8 cellular contexts compared by ENCODE assay signal in genomic region chr12:49366652-49367380, GRCh38. TPM values are rescaled to one million over a fixed set of nuclear protein-coding genes. Genes with fewer than 3 reads are reported as not detected.
DNase-seq lines count a peak whose midpoint lies in the region; TF ChIP-seq lines count a peak whose summit lies in the region.

No MANE protein-coding gene starts in this region.

- no peak for TF ChIP-seq POLR2A in testis (IDR thresholded peaks at IDR 0.05)

- no peaks in the 10 kb centered on the region for H3K9me3 ChIP-seq in osteoblast (ENCODE audit: low read depth, low read length)
- no peaks in the 10 kb centered on the region for H3K9me3 ChIP-seq in testis

- 0 to 1% methylated on average over 55 to 56 of the region's 97 CpGs for WGBS in testis, 2 donors

- peaks cover 24% of the 10 kb centered on the region for H4K20me1 ChIP-seq in osteoblast (ENCODE audit: insufficient read depth, low read length)

- intact Hi-C loops in testis (cut with DNase I; ENCODE audit: low total_unique reads), result no loop called here

- H3K4me1 ChIP-seq in osteoblast (ENCODE audit: insufficient read depth, low read length) (peaks cover 33% of the 10 kb centered on the region), testis (peaks cover 18% of the 10 kb centered on the region)

- H2AFZ ChIP-seq in osteoblast (ENCODE audit: low read length), result peak overlapping the region; percentile 99

- peak; percentile 74 for DNase-seq in GF-D8 (lab: John Stamatoyannopoulos, UW)
- peak; percentile 93 for DNase-seq in HEK293T (ENCODE audit: extremely low spot score)
- peak; percentile 95 for DNase-seq in NAMALWA (ENCODE audit: low spot score)
- peak; percentile 96 for DNase-seq in SK-N-DZ (ENCODE audit: low spot score)
- DNase-seq in activated naive CD4-positive, alpha-beta T cell treated with anti-CD3 and anti-CD28 coated beads, Interleukin-2, amount 50 U/mL, for 16 hours, result peak; percentile 87
- DNase-seq in glomerular visceral epithelial cell (ENCODE audit: extremely low spot score), result peak; percentile 97
- DNase-seq in osteoblast (ENCODE audit: insufficient read length, low spot score, missing footprints), result peak; percentile 98
- peak; percentile 94 for DNase-seq in testis

- H3K4me3 ChIP-seq in osteoblast (ENCODE audit: insufficient read depth, low read length), result peak overlapping the region; percentile 97
- H3K4me3 ChIP-seq in testis, result peak overlapping the region; percentile 91 to 95

- TF ChIP-seq CTCF in osteoblast (IDR thresholded peaks at IDR 0.05; ENCODE audit: extremely low read depth, low read depth, low read length), result peak; percentile 20
- TF ChIP-seq CTCF in testis (IDR thresholded peaks at IDR 0.05), result peak; percentile 13 to 33 (median 32)

- H3K27me3 ChIP-seq in osteoblast (ENCODE audit: insufficient read depth, low read length), result no peaks in the 10 kb centered on the region
- no peaks in the 10 kb centered on the region for H3K27me3 ChIP-seq in testis

- CTCF ChIA-PET in HEK293T (lab: Yijun Ruan, JAX), result interaction anchor here (0.6 to 2.1 kb wide), 11 partner anchors 8 to 476 kb away, joined by 3 to 17 read pairs (median 5); no protein-coding TSS in a partner anchor

- H3K27ac ChIP-seq in osteoblast (ENCODE audit: low read depth, low read length) (peak overlapping the region; percentile 72), testis (peak overlapping the region; percentile 98 to 99)

- POLR2A ChIA-PET in HEK293T (lab: Yijun Ruan, JAX), result interaction anchor here (0.8 to 2.8 kb wide), 57 partner anchors 8 to 375 kb away, joined by 3 to 34 read pairs (median 5); partner anchors contain the start of genes DNAJC22, MCRS1, PRPF40B and PRPH

- H3K79me2 ChIP-seq in osteoblast (ENCODE audit: insufficient read depth, low read length), result peaks cover 48% of the 10 kb centered on the region

- peak overlapping the region; percentile 96 for H3K4me2 ChIP-seq in osteoblast (ENCODE audit: insufficient read depth, low read length)

- H3K36me3 ChIP-seq in osteoblast (ENCODE audit: insufficient read depth, low read length) (no peaks in the 10 kb centered on the region), testis (ENCODE audit: low read depth, missing control alignments) (no peaks in the 10 kb centered on the region)

TF ChIP-seq in HEK293T, 16 proteins besides CTCF, POLR2A, EP300 and RAD21:
- peak; percentile 57; the same call in 1 of the 2 replicates for TF ChIP-seq L3MBTL2 (conservative IDR thresholded peaks at IDR 0.05)
- TF ChIP-seq ARNT (IDR thresholded peaks at IDR 0.05), result no peak
- TF ChIP-seq NFRKB (IDR thresholded peaks at IDR 0.05), result no peak
- TF ChIP-seq TARDBP (IDR thresholded peaks at IDR 0.05), result no peak
- 0 out of 2 replicates have a peak, but pooled peaks have one; percentile 20 for TF ChIP-seq LEF1 (IDR thresholded peaks at IDR 0.05; ENCODE audit: borderline replicate concordance)
- TF ChIP-seq FOXK2 (IDR thresholded peaks at IDR 0.05), result no peak
- TF ChIP-seq PKNOX1 (IDR thresholded peaks at IDR 0.05), result no peak
- no peak for TF ChIP-seq BHLHE40 (IDR thresholded peaks at IDR 0.05; ENCODE audit: borderline replicate concordance)
- TF ChIP-seq FOXM1 (IDR thresholded peaks at IDR 0.05; ENCODE audit: borderline replicate concordance), result no peak
- no peak for TF ChIP-seq CTBP1 (IDR thresholded peaks at IDR 0.05; ENCODE audit: borderline replicate concordance)
- TF ChIP-seq SUZ12 (IDR thresholded peaks at IDR 0.05), result no peak
- TF ChIP-seq SP1 (IDR thresholded peaks at IDR 0.05), result no peak
- peak; percentile 55 for TF ChIP-seq ELF4 (IDR thresholded peaks at IDR 0.05)
- TF ChIP-seq ZNF384 (IDR thresholded peaks at IDR 0.05), result no peak
- TF ChIP-seq FOXA1 (IDR thresholded peaks at IDR 0.05), result no peak
- TF ChIP-seq HDGF (IDR thresholded peaks at IDR 0.05; ENCODE audit: borderline replicate concordance), result no peak

RNA-seq across cellular contexts. Expression of gene SPATS2, which starts 0.4 kb away (rescaled TPM):
- polyA plus RNA-seq in SK-N-DZ (2014; cell fraction: cytosol; rRNA removed), result 29.1 and 34.5 TPM in 2 replicates
- polyA plus RNA-seq in SK-N-DZ (2014; cell fraction: nucleus; rRNA removed), result 14.8 and 27.8 TPM in 2 replicates
- total RNA-seq in osteoblast (23.3 and 25.7 TPM in 2 replicates), testis (10 to 100 TPM; 47.1 to 65.0 TPM)
- 67.5 TPM for polyA plus RNA-seq in testis (ENCODE audit: insufficient read depth, low read depth, low replicate concordance)

RNA-seq across cellular contexts. Expression of gene DNAJC22, which starts 20.1 kb away (rescaled TPM):
- 2.2 and 2.4 TPM in 2 replicates for polyA plus RNA-seq in SK-N-DZ (2014; cell fraction: cytosol; rRNA removed)
- polyA plus RNA-seq in SK-N-DZ (2014; cell fraction: nucleus; rRNA removed), result 2.3 and 2.4 TPM in 2 replicates
- total RNA-seq in osteoblast (0.29 and 1.1 TPM in 2 replicates), testis (1 to 10 TPM in 1 of 2 donors, under 1 TPM in 1; 0.87 to 1.1 TPM)
- 3.5 TPM for polyA plus RNA-seq in testis (ENCODE audit: insufficient read depth, low read depth, low replicate concordance)

RNA-seq across cellular contexts. Expression of gene C1QL4, which starts 29.8 kb away (rescaled TPM):
- polyA plus RNA-seq in SK-N-DZ (2014; cell fraction: cytosol; rRNA removed), result 28.5 and 41.0 TPM in 2 replicates
- 24.7 and 34.5 TPM in 2 replicates for polyA plus RNA-seq in SK-N-DZ (2014; cell fraction: nucleus; rRNA removed)
- 0.36 TPM in 1 of 2 replicates, not detected in the other for total RNA-seq in osteoblast
- total RNA-seq in testis, result 1 to 10 TPM; 3.3 to 5.5 TPM
- polyA plus RNA-seq in testis (ENCODE audit: insufficient read depth, low read depth, low replicate concordance), result 2.9 TPM

RNA-seq across cellular contexts. Expression of gene TROAP, which starts 43.8 kb away (rescaled TPM):
- polyA plus RNA-seq in SK-N-DZ (2014; cell fraction: cytosol; rRNA removed), result 51.9 and 59.1 TPM in 2 replicates
- 145 and 224 TPM in 2 replicates for polyA plus RNA-seq in SK-N-DZ (2014; cell fraction: nucleus; rRNA removed)
- total RNA-seq in osteoblast, result 2.5 and 3.5 TPM in 2 replicates
- total RNA-seq in testis, result 10 to 100 TPM; 22.8 to 36.1 TPM
- polyA plus RNA-seq in testis (ENCODE audit: insufficient read depth, low read depth, low replicate concordance), result 61.7 TPM

Comparison
In these comparisons a context has a peak if more than half of its experiments do, and no peak if none do; other contexts are left out.
1. Peak in every context shown above with its lines: DNase-seq, H3K4me3 ChIP-seq and H3K27ac ChIP-seq.